1 cellular context compared by ENCODE assay signal in genomic region chr9:109122726-109123621, GRCh38.
TF ChIP-seq lines count a peak whose summit lies in the region.

No MANE protein-coding gene starts in this region.

TF ChIP-seq in H1, 55 proteins besides CTCF, POLR2A, EP300 and RAD21 (continued from another document):
- no peak for TF ChIP-seq USF2 (IDR thresholded peaks at IDR 0.05; ENCODE audit: low read length)
- no peak for TF ChIP-seq BCL11A (IDR thresholded peaks at IDR 0.05; ENCODE audit: low read depth in 2 of 2, low read length in 2 of 2)
- no peak for TF ChIP-seq TEAD4 (IDR thresholded peaks at IDR 0.05; ENCODE audit: low read depth, low read length)
- TF ChIP-seq SUZ12 (IDR thresholded peaks at IDR 0.05; ENCODE audit: low read length), result no peak
- no peak for TF ChIP-seq TBP (IDR thresholded peaks at IDR 0.05; ENCODE audit: low read depth, low read length)
